ENCODE assay signal across 31 cellular contexts in genomic region chr10:4202936-4203335, GRCh38.
"Had no signal": no experiment of that assay in that cellular context is flagged by ENCODE, and none has a peak within 500 bp of the region (broad histone marks: within the 10 kb centered on the region; RNA-seq: fewer than 3 reads in every experiment).

No MANE protein-coding gene starts in this region.

- ATAC-seq: activated CD4-positive, CD25-positive, alpha-beta regulatory T cell treated with anti-CD3 and anti-CD28 coated beads, Interleukin-2, amount 50 U/mL, for 24 hours; foreskin keratinocyte; heart left ventricle; naive thymus-derived CD4-positive, alpha-beta T cell; pancreas; sciatic nerve; stimulated activated memory B cell treated with anti-CD40 and anti-IgM and Interleukin-4, amounts not matched to agents 10 μg/mL and 1 μg/mL and 100 μg/mL, for 72 hours had no signal

- H3K4me3 ChIP-seq: heart left ventricle, pancreas, prostate gland, skin epidermis, stomach, tibial artery had no signal

- H3K27me3 Mint-ChIP-seq: activated CD4-positive, alpha-beta memory T cell treated with anti-CD3 and anti-CD28 coated beads for 36 hours had no signal

- H3K4me3 Mint-ChIP-seq: activated CD4-positive, alpha-beta memory T cell treated with anti-CD3 and anti-CD28 coated beads for 36 hours; activated CD4-positive, alpha-beta T cell treated with anti-CD3 and anti-CD28 coated beads, Interleukin-2, amount 10 ng/mL, durations not matched to agents 24 days and 14 days; activated naive CD4-positive, alpha-beta T cell treated with anti-CD3 and anti-CD28 coated beads, Interleukin-2, amount 10 ng/mL, durations not matched to agents 7 days and 5 days; activated naive CD8-positive, alpha-beta T cell treated with anti-CD3 and anti-CD28 coated beads, Interleukin-2, amount 10 ng/mL, durations not matched to agents 7 days and 5 days; activated T-cell treated with anti-CD3 and anti-CD28 coated beads, Interleukin-2, amount 50 U/mL, for 24 hours; central memory CD8-positive, alpha-beta T cell; immature natural killer cell; naive thymus-derived CD4-positive, alpha-beta T cell; neural crest cell; stimulated activated memory B cell treated with anti-CD40 and anti-IgM and Interleukin-4, amounts not matched to agents 10 μg/mL and 1 μg/mL and 100 μg/mL, for 72 hours had no signal

- H3K4me1 ChIP-seq: pancreas, prostate gland had no signal

- H3K9me3 ChIP-seq: heart left ventricle, prostate gland, stomach, tibial artery had no signal

- H3K27me3 ChIP-seq: foreskin keratinocyte, heart left ventricle, pancreas, stomach, tibial artery had no signal

- H3K36me3 Mint-ChIP-seq: activated CD4-positive, alpha-beta memory T cell treated with anti-CD3 and anti-CD28 coated beads for 36 hours; activated naive CD8-positive, alpha-beta T cell treated with anti-CD3 and anti-CD28 coated beads, Interleukin-2, amount 10 ng/mL, durations not matched to agents 7 days and 5 days; naive thymus-derived CD4-positive, alpha-beta T cell; stimulated activated memory B cell treated with anti-CD40 and anti-IgM and Interleukin-4, amounts not matched to agents 10 μg/mL and 1 μg/mL and 100 μg/mL, for 72 hours had no signal

- H3K36me3 ChIP-seq: heart left ventricle, pancreas, prostate gland, stomach had no signal

- H3K27ac ChIP-seq: foreskin keratinocyte, heart left ventricle, pancreas, prostate gland, stomach, tibial artery, VCaP had no signal

- DNase-seq: activated CD4-positive, alpha-beta memory T cell treated with anti-CD3 and anti-CD28 coated beads for 36 hours; activated CD4-positive, alpha-beta T cell treated with anti-CD3 and anti-CD28 coated beads, Interleukin-2, amount 10 ng/mL, durations not matched to agents 24 days and 14 days; activated CD8-positive, alpha-beta memory T cell treated with anti-CD3 and anti-CD28 coated beads, Interleukin-2, amount 50 U/mL, for 48 hours; activated gamma-delta T cell; activated naive CD4-positive, alpha-beta T cell treated with anti-CD3 and anti-CD28 coated beads, Interleukin-2, amount 10 ng/mL, durations not matched to agents 7 days and 5 days; activated naive CD8-positive, alpha-beta T cell treated with anti-CD3 and anti-CD28 coated beads, Interleukin-2, amount 10 ng/mL, durations not matched to agents 7 days and 5 days; activated T-cell treated with anti-CD3 and anti-CD28 coated beads, Interleukin-2, amount 50 U/mL, for 24 hours; amniotic stem cell; effector CD8-positive, alpha-beta T cell; erythroblast; foreskin keratinocyte; heart left ventricle; hypothalamus; immature natural killer cell; kidney; midbrain; naive thymus-derived CD4-positive, alpha-beta T cell; nucleus accumbens; pancreas; retina; stimulated activated CD4-positive, alpha-beta T cell treated with anti-CD3 and anti-CD28 coated beads, Interleukin-4, amount 100 ng/mL, for 24 hours; stomach; tibial artery had no signal

- H3K27ac Mint-ChIP-seq: activated CD4-positive, alpha-beta memory T cell treated with anti-CD3 and anti-CD28 coated beads for 36 hours; activated CD4-positive, alpha-beta T cell treated with anti-CD3 and anti-CD28 coated beads, Interleukin-2, amount 10 ng/mL, durations not matched to agents 24 days and 14 days; activated naive CD4-positive, alpha-beta T cell treated with anti-CD3 and anti-CD28 coated beads, Interleukin-2, amount 10 ng/mL, durations not matched to agents 7 days and 5 days; activated naive CD8-positive, alpha-beta T cell treated with anti-CD3 and anti-CD28 coated beads, Interleukin-2, amount 10 ng/mL, durations not matched to agents 7 days and 5 days; activated T-cell treated with anti-CD3 and anti-CD28 coated beads, Interleukin-2, amount 50 U/mL, for 24 hours; immature natural killer cell; naive thymus-derived CD4-positive, alpha-beta T cell; stimulated activated memory B cell treated with anti-CD40 and anti-IgM and Interleukin-4, amounts not matched to agents 10 μg/mL and 1 μg/mL and 100 μg/mL, for 72 hours had no signal

- H3K4me1 Mint-ChIP-seq: activated naive CD4-positive, alpha-beta T cell treated with anti-CD3 and anti-CD28 coated beads, Interleukin-2, amount 10 ng/mL, durations not matched to agents 7 days and 5 days; immature natural killer cell; stimulated activated memory B cell treated with anti-CD40 and anti-IgM and Interleukin-4, amounts not matched to agents 10 μg/mL and 1 μg/mL and 100 μg/mL, for 72 hours had no signal

- H3K9me3 Mint-ChIP-seq: activated CD4-positive, alpha-beta memory T cell treated with anti-CD3 and anti-CD28 coated beads for 36 hours; activated naive CD4-positive, alpha-beta T cell treated with anti-CD3 and anti-CD28 coated beads, Interleukin-2, amount 10 ng/mL, durations not matched to agents 7 days and 5 days; activated naive CD8-positive, alpha-beta T cell treated with anti-CD3 and anti-CD28 coated beads, Interleukin-2, amount 10 ng/mL, durations not matched to agents 7 days and 5 days; activated T-cell treated with anti-CD3 and anti-CD28 coated beads, Interleukin-2, amount 50 U/mL, for 24 hours; central memory CD8-positive, alpha-beta T cell; neural crest cell; stimulated activated memory B cell treated with anti-CD40 and anti-IgM and Interleukin-4, amounts not matched to agents 10 μg/mL and 1 μg/mL and 100 μg/mL, for 72 hours had no signal
